Comparison of ENCODE assay signal across 37 cellular contexts in the genomic region with DNA sequence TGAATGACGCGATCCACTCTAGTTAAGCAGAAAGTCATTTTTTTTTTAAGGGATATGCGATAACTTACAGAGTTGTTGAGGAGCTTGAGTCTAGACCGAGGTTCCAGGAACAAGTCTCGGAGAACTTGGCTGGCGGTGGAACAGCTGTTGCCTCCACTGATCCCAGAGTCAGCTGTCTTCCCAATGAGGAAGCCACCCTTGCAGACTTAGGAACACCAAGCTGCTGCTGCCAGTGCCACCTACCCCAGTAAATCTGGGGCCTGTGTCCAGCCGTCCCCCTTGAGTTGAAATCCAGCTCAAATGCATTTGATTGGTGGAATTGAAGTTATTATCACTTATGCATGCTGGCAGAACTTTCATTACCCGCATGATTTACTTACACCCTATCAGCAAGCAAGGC. TPM values are rescaled to one million over a fixed set of nuclear protein-coding genes. Genes with fewer than 3 reads are reported as not detected.
"Had no signal": no experiment of that assay in that cellular context is flagged by ENCODE, and none has a peak within 500 bp of the region (broad histone marks: within the 10 kb centered on the region; RNA-seq: fewer than 3 reads in every experiment).

No MANE protein-coding gene starts in this region.

- H3K9me3 Mint-ChIP-seq: activated CD4-positive, alpha-beta T cell treated with anti-CD3 and anti-CD28 coated beads, Interleukin-2, amount 10 ng/mL, durations not matched to agents 24 days and 14 days; activated CD8-positive, alpha-beta T cell treated with anti-CD3 and anti-CD28 coated beads for 36 hours; activated naive CD4-positive, alpha-beta T cell treated with anti-CD3 and anti-CD28 coated beads, Interleukin-2, amount 10 ng/mL, durations not matched to agents 7 days and 5 days; activated naive CD8-positive, alpha-beta T cell treated with anti-CD3 and anti-CD28 coated beads, Interleukin-2, amount 10 ng/mL, durations not matched to agents 7 days and 5 days; activated T-cell treated with anti-CD3 and anti-CD28 coated beads, Interleukin-2, amount 50 U/mL, for 4 hours; activated T-helper 1 cell treated with anti-CD3 and anti-CD28 coated beads, Interleukin-12 subunit alpha, Interleukin-12 subunit beta, Interleukin-2, Interleukin-4 antibody, amounts not matched to agents 30 ng/mL and 10 ng/mL and 1 ng/mL, durations not matched to agents 14 hours and 24 hours and 36 hours; IgD-negative memory B cell; T-helper 1 cell treated with Interleukin-12 subunit alpha and Interleukin-12 subunit beta and Interleukin-4 antibody, amounts not matched to agents 30 μg/mL and 1 μg/mL, for 36 hours; T-helper 2 cell treated with Interferon-gamma antibody and Interleukin-4, amounts not matched to agents 5 μg/mL and 100 μg/mL, for 36 hours had no signal

- ATAC-seq: activated CD8-positive, alpha-beta T cell treated with anti-CD3 and anti-CD28 coated beads for 36 hours; activated T-cell treated with anti-CD3 and anti-CD28 coated beads, Interleukin-2, amount 50 U/mL, for 4 hours; body of pancreas; PC-3; Right ventricle myocardium inferior had no signal

- H3K4me3 ChIP-seq: adrenal gland, body of pancreas, breast epithelium, MG63, SK-N-MC had no signal

- H3K9me3 ChIP-seq: adrenal gland, body of pancreas, breast epithelium, MG63 had no signal

- H3K27me3 ChIP-seq: adrenal gland, body of pancreas, breast epithelium, MG63 had no signal

- H3K27ac Mint-ChIP-seq: activated CD4-positive, alpha-beta T cell treated with anti-CD3 and anti-CD28 coated beads, Interleukin-2, amount 10 ng/mL, durations not matched to agents 24 days and 14 days; activated CD8-positive, alpha-beta T cell treated with anti-CD3 and anti-CD28 coated beads for 36 hours; activated naive CD4-positive, alpha-beta T cell treated with anti-CD3 and anti-CD28 coated beads, Interleukin-2, amount 10 ng/mL, durations not matched to agents 7 days and 5 days; activated naive CD8-positive, alpha-beta T cell treated with anti-CD3 and anti-CD28 coated beads, Interleukin-2, amount 10 ng/mL, durations not matched to agents 7 days and 5 days; activated T-helper 1 cell treated with anti-CD3 and anti-CD28 coated beads, Interleukin-12 subunit alpha, Interleukin-12 subunit beta, Interleukin-2, Interleukin-4 antibody, amounts not matched to agents 30 ng/mL and 10 ng/mL and 1 ng/mL, durations not matched to agents 14 hours and 24 hours and 36 hours; IgD-negative memory B cell; T-helper 1 cell treated with Interleukin-12 subunit alpha and Interleukin-12 subunit beta and Interleukin-4 antibody, amounts not matched to agents 30 μg/mL and 1 μg/mL, for 36 hours; T-helper 2 cell treated with Interferon-gamma antibody and Interleukin-4, amounts not matched to agents 5 μg/mL and 100 μg/mL, for 36 hours had no signal

- H3K4me3 Mint-ChIP-seq: activated CD4-positive, alpha-beta T cell treated with anti-CD3 and anti-CD28 coated beads, Interleukin-2, amount 10 ng/mL, durations not matched to agents 24 days and 14 days; activated CD8-positive, alpha-beta T cell treated with anti-CD3 and anti-CD28 coated beads for 36 hours; activated naive CD4-positive, alpha-beta T cell treated with anti-CD3 and anti-CD28 coated beads, Interleukin-2, amount 10 ng/mL, durations not matched to agents 7 days and 5 days; activated naive CD8-positive, alpha-beta T cell treated with anti-CD3 and anti-CD28 coated beads, Interleukin-2, amount 10 ng/mL, durations not matched to agents 7 days and 5 days; activated T-cell treated with anti-CD3 and anti-CD28 coated beads, Interleukin-2, amount 50 U/mL, for 4 hours; activated T-helper 1 cell treated with anti-CD3 and anti-CD28 coated beads, Interleukin-12 subunit alpha, Interleukin-12 subunit beta, Interleukin-2, Interleukin-4 antibody, amounts not matched to agents 30 ng/mL and 10 ng/mL and 1 ng/mL, durations not matched to agents 14 hours and 24 hours and 36 hours; IgD-negative memory B cell; T-helper 1 cell treated with Interleukin-12 subunit alpha and Interleukin-12 subunit beta and Interleukin-4 antibody, amounts not matched to agents 30 μg/mL and 1 μg/mL, for 36 hours; T-helper 2 cell treated with Interferon-gamma antibody and Interleukin-4, amounts not matched to agents 5 μg/mL and 100 μg/mL, for 36 hours had no signal

- H3K4me1 ChIP-seq: breast epithelium had no signal

- DNase-seq: activated CD4-positive, alpha-beta T cell treated with anti-CD3 and anti-CD28 coated beads, Interleukin-2, amount 10 ng/mL, durations not matched to agents 24 days and 14 days; activated CD4-positive, alpha-beta T cell treated with anti-CD3 and anti-CD28 coated beads, Interleukin-2, amount 50 U/mL, for 4 hours; activated CD8-positive, alpha-beta T cell treated with anti-CD3 and anti-CD28 coated beads for 36 hours; activated gamma-delta T cell treated with Interleukin-2 at 50 U/mL for 16 hours; activated naive CD4-positive, alpha-beta T cell treated with anti-CD3 and anti-CD28 coated beads, Interleukin-2, amount 10 ng/mL, durations not matched to agents 7 days and 5 days; activated naive CD8-positive, alpha-beta T cell treated with anti-CD3 and anti-CD28 coated beads, Interleukin-2, amount 10 ng/mL, durations not matched to agents 7 days and 5 days; activated T-cell treated with anti-CD3 and anti-CD28 coated beads, Interleukin-2, amount 50 U/mL, for 4 hours; adrenal gland; body of pancreas; caudate nucleus; Karpas-422; KBM-7; MG63; NCI-H1048; NCI-H1105 treated with DMSO at 0.1 percent for 48 hours; NCI-H1436; NCI-H1694; NCI-H1930; NCI-H2081 treated with DMSO at 0.1 percent for 48 hours; NCI-H226; NCI-H446 treated with DMSO at 0.1 percent for 48 hours; NCI-H524; NCI-H69; NK-92 treated with Interleukin-12 subunit alpha and Interleukin-12 subunit beta, amount 100 ng/mL, for 24 hours; PC-3; SIG-M5 had no signal

- FAIRE-seq: astrocyte, RCC 7860, TTC549 had no signal

- H3K27ac ChIP-seq: adrenal gland, body of pancreas, breast epithelium, RWPE1, SK-N-MC had no signal

- H3K27me3 Mint-ChIP-seq: activated CD4-positive, alpha-beta T cell treated with anti-CD3 and anti-CD28 coated beads, Interleukin-2, amount 10 ng/mL, durations not matched to agents 24 days and 14 days; activated CD8-positive, alpha-beta T cell treated with anti-CD3 and anti-CD28 coated beads for 36 hours; activated naive CD4-positive, alpha-beta T cell treated with anti-CD3 and anti-CD28 coated beads, Interleukin-2, amount 10 ng/mL, durations not matched to agents 7 days and 5 days; activated naive CD8-positive, alpha-beta T cell treated with anti-CD3 and anti-CD28 coated beads, Interleukin-2, amount 10 ng/mL, durations not matched to agents 7 days and 5 days; IgD-negative memory B cell had no signal

- H3K36me3 Mint-ChIP-seq: IgD-negative memory B cell had no signal

- H3K36me3 ChIP-seq: breast epithelium had no signal

RNA-seq across cellular contexts. Expression of a gene that starts 40.8 kb away (rescaled TPM):
- total RNA-seq: activated CD4-positive, alpha-beta T cell treated with anti-CD3 and anti-CD28 coated beads, Interleukin-2, amount 10 ng/mL, durations not matched to agents 24 days and 14 days; activated CD8-positive, alpha-beta T cell treated with anti-CD3 and anti-CD28 coated beads for 36 hours; activated T-cell treated with anti-CD3 and anti-CD28 coated beads, Interleukin-2, amount 50 U/mL, for 4 hours; activated T-helper 1 cell treated with anti-CD3 and anti-CD28 coated beads, Interleukin-12 subunit alpha, Interleukin-12 subunit beta, Interleukin-2, Interleukin-4 antibody, amounts not matched to agents 30 ng/mL and 10 ng/mL and 1 ng/mL, durations not matched to agents 14 hours and 24 hours and 36 hours; adrenal gland; body of pancreas; Right ventricle myocardium inferior had no signal
- polyA plus RNA-seq: IgD-negative memory B cell had no signal
